In the genomic region with DNA sequence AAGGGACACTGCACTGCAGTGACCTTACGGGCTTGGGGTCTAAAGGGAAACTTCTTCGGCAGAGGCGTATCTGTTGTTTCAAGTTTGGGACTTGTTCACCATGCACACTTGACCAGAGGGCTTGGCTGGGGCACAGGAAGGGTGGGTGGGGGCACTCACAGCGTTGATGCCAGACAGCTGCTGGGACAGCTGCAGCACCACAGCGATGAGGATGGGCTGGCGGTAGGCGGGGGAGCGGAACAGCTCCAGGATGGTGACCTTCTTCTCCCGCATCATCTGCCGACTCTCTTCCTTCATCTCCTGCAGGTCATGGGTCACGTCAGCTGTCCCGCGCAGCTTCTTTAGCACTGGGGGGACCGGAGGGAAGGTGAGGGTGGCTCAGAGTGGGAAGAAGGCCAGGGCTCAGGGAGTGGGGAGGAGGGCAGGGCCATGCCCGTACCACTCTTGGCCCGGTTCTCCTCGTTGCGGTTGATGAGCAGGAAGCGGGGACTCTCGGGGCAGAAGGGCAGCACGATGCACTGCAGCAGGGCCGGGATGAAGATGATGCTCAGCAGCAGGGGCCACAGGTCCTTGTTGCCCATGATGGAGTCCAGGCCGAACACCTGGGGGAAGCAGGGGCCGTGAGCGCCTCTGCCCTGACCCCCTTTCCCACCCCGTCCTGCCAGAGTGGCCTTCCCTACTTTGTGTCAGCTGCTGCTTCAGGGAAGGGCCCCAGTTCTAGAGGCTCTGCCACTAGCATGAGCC, we compare ENCODE assay signal across 16 cellular contexts. TPM values are rescaled to one million over a fixed set of nuclear protein-coding genes. Genes with fewer than 3 reads are reported as not detected.
DNase-seq lines count a peak whose midpoint lies in the region; ATAC-seq, FAIRE-seq and TF ChIP-seq lines count a peak whose summit lies in the region.
"Had no signal": no experiment of that assay in that cellular context is flagged by ENCODE, and none has a peak within 500 bp of the region (broad histone marks: within the 10 kb centered on the region; RNA-seq: fewer than 3 reads in every experiment).

No MANE protein-coding gene starts in this region.

- H4K8ac ChIP-seq in H1 (ENCODE audit: extremely low read depth, insufficient read depth, low read length) = peak overlapping the region; percentile 39

- H2BK120ac ChIP-seq in H1 (replicated peaks; ENCODE audit: low read depth, low read length) = no peak overlapping the region

- H4K91ac ChIP-seq in H1 (replicated peaks; ENCODE audit: insufficient read length, low read length) = no peak overlapping the region

- H3K14ac ChIP-seq in H1 (ENCODE audit: insufficient read length) = no peak overlapping the region

- no peak overlapping the region for H2BK20ac ChIP-seq in H1 (ENCODE audit: low read length)

- TF ChIP-seq EP300 in H1 (IDR thresholded peaks at IDR 0.05; ENCODE audit: borderline replicate concordance in 1 of 2, low read depth in 2 of 2, low read length in 2 of 2) = no peak

- H2BK15ac ChIP-seq in H1 (ENCODE audit: low read length) = no peak overlapping the region

- H3K9ac ChIP-seq in H1 (replicated peaks in 1 of 4; ENCODE audit: extremely low read depth in 1 of 4, low read depth in 3 of 4, low read length in 3 of 4) = no peak overlapping the region

- no peak overlapping the region for H3K27ac ChIP-seq in Peyer's patch
- H3K27ac ChIP-seq in H1 (ENCODE audit: low read depth, low read length) = no peak overlapping the region
- H3K27ac ChIP-seq: hepatocyte, pancreas, uterus had no signal

- DNase-seq in activated CD8-positive, alpha-beta memory T cell treated with anti-CD3 and anti-CD28 coated beads, Interleukin-2, amount 10 ng/mL, durations not matched to agents 7 days and 5 days = no peak
- DNase-seq in activated CD8-positive, alpha-beta memory T cell treated with anti-CD3 and anti-CD28 coated beads, Interleukin-2, amount 50 U/mL, for 4 hours = no peak
- peak in 2 of 3 donors; percentile 42 to 46 for DNase-seq in Peyer's patch
- DNase-seq in H1 (ENCODE audit: low read depth in 1 of 2, low spot score in 2 of 2) = no peak
- no peak for DNase-seq in osteocyte (ENCODE audit: extremely low spot score, unreplicated experiment)
- no peak for DNase-seq in A172 (ENCODE audit: low spot score)
- no peak for DNase-seq in MV-4-11 (lab: John Stamatoyannopoulos, UW)
- DNase-seq in omental fat pad (ENCODE audit: low spot score) = no peak
- DNase-seq: DMS 273 treated with DMSO at 0.1 percent for 48 hours, erythroblast, NCI-H1417, NCI-H510A treated with DMSO at 0.1 percent for 48 hours, pancreas, uterus had no signal

- H2AK5ac ChIP-seq in H1 (ENCODE audit: low read depth, low read length) = no peak overlapping the region

- H4K20me1 ChIP-seq in H1 (replicated peaks in 1 of 2; ENCODE audit: control insufficient read depth in 1 of 2, insufficient read depth in 2 of 2, low read length in 2 of 2) = peaks cover 22 to 44% of the 10 kb centered on the region in 2 experiments

- 93% methylated on average over 26 of the region's 26 CpGs; no CpG with 5 or more reads in 1 of the 2 experiments for WGBS in H1 (ENCODE audit: extremely low coverage in 1 of 2, insufficient coverage in 1 of 2, insufficient read length in 1 of 2, insufficient replicate concordance in 2 of 2, low coverage in 1 of 2, low lambda C conversion rate in 2 of 2, missing lambda C conversion rate in 1 of 2), 2 experiments

- peaks cover 84% of the 10 kb centered on the region for H3K4me1 Mint-ChIP-seq in activated CD8-positive, alpha-beta memory T cell treated with anti-CD3 and anti-CD28 coated beads, Interleukin-2, amount 10 ng/mL, durations not matched to agents 7 days and 5 days
- H3K4me1 Mint-ChIP-seq in osteocyte (ENCODE audit: unreplicated experiment) = peaks cover 56% of the 10 kb centered on the region

- FAIRE-seq in H1 (lab: Jason Lieb, UNC) = no peak
- FAIRE-seq: pancreas had no signal

- no peak for TF ChIP-seq RAD21 in H1 (IDR thresholded peaks at IDR 0.05 in 1 of 2, conservative IDR thresholded peaks at IDR 0.05 in 1 of 2; ENCODE audit: low read depth in 2 of 2, low read length in 2 of 2)

- H3K4me1 ChIP-seq in Peyer's patch = peaks cover 0 to 31% (median 28%) of the 10 kb centered on the region in 4 donors
- peaks cover 4 to 20% (median 13%) of the 10 kb centered on the region in 4 experiments for H3K4me1 ChIP-seq in H1 (replicated peaks in 1 of 4; ENCODE audit: control insufficient read depth in 3 of 4, insufficient read depth in 4 of 4, low read length in 3 of 4)
- H3K4me1 ChIP-seq: pancreas, uterus had no signal

- H3K4me3 ChIP-seq in Peyer's patch = no peak overlapping the region
- H3K4me3 ChIP-seq in H1 (ENCODE audit: extremely low read depth in 1 of 4, insufficient read depth in 2 of 4, low read depth in 3 of 4, low read length in 4 of 4) = no peak overlapping the region
- H3K4me3 ChIP-seq: hepatocyte, pancreas, uterus had no signal

- no peak overlapping the region for H3K4ac ChIP-seq in H1 (replicated peaks; ENCODE audit: insufficient read length, low read depth, low read length)

- H2BK5ac ChIP-seq in H1 (ENCODE audit: low read depth, low read length) = no peak overlapping the region; the same call in 1 of the 2 replicates

- no peak overlapping the region for H2BK12ac ChIP-seq in H1 (ENCODE audit: low read depth, low read length)

- H3K9me3 Mint-ChIP-seq in activated CD8-positive, alpha-beta memory T cell treated with anti-CD3 and anti-CD28 coated beads, Interleukin-2, amount 10 ng/mL, durations not matched to agents 7 days and 5 days (ENCODE audit: low read depth) = no peaks in the 10 kb centered on the region
- H3K9me3 Mint-ChIP-seq in osteocyte (ENCODE audit: unreplicated experiment) = no peaks in the 10 kb centered on the region

- no peak overlapping the region for H3K56ac ChIP-seq in H1 (replicated peaks; ENCODE audit: insufficient read length, low read depth, low read length)

- no peaks in the 10 kb centered on the region for H3K27me3 ChIP-seq in Peyer's patch
- no peaks in the 10 kb centered on the region for H3K27me3 ChIP-seq in H1 (replicated peaks in 1 of 4; ENCODE audit: control insufficient read depth in 3 of 4, extremely low read depth in 1 of 4, insufficient read depth in 3 of 4, low read length in 3 of 4)
- H3K27me3 ChIP-seq: hepatocyte, pancreas, uterus had no signal

- H3K23me2 ChIP-seq in H1 (ENCODE audit: low read depth, low read length) = peaks cover 4% of the 10 kb centered on the region; the same call in 1 of the 2 replicates

- no peak overlapping the region for H4K5ac ChIP-seq in H1 (ENCODE audit: insufficient read length, low read depth, low read length)

- H3K27ac Mint-ChIP-seq in activated CD8-positive, alpha-beta memory T cell treated with anti-CD3 and anti-CD28 coated beads, Interleukin-2, amount 10 ng/mL, durations not matched to agents 7 days and 5 days = peak overlapping the region; percentile 96
- H3K27ac Mint-ChIP-seq in osteocyte (ENCODE audit: unreplicated experiment) = peak overlapping the region; percentile 31

- H3K18ac ChIP-seq in H1 (ENCODE audit: extremely low read depth, low read length) = no peak overlapping the region

- TF ChIP-seq POLR2A in Peyer's patch (IDR thresholded peaks at IDR 0.05) = no peak
- no peak for TF ChIP-seq POLR2A in H1 (IDR thresholded peaks at IDR 0.05; ENCODE audit: control extremely low read depth in 1 of 2, low read depth in 2 of 2, low read length in 2 of 2)

- no peak overlapping the region for H3K4me2 ChIP-seq in H1 (ENCODE audit: insufficient read depth in 1 of 2, low read depth in 2 of 2, low read length in 2 of 2)
- H3K4me2 ChIP-seq: hepatocyte had no signal

- peaks cover 13% of the 10 kb centered on the region for H3K79me1 ChIP-seq in H1 (ENCODE audit: low read depth, low read length)

- POLR2A ChIA-PET in H1 (lab: Charles Lee; ENCODE audit: partially characterized antibody) = interaction anchor here (1.0 to 1.2 kb wide), 2 partner anchors 9 to 49 kb away, joined by 3 read pairs; no protein-coding TSS in a partner anchor

- no peaks in the 10 kb centered on the region for H3K27me3 Mint-ChIP-seq in activated CD8-positive, alpha-beta memory T cell treated with anti-CD3 and anti-CD28 coated beads, Interleukin-2, amount 10 ng/mL, durations not matched to agents 7 days and 5 days
- no peaks in the 10 kb centered on the region for H3K27me3 Mint-ChIP-seq in osteocyte (ENCODE audit: unreplicated experiment)

- H3K36me3 ChIP-seq in Peyer's patch = peaks cover 0 to 38% (median 0%) of the 10 kb centered on the region in 3 donors
- peaks cover 54 to 74% (median 63%) of the 10 kb centered on the region in 4 experiments for H3K36me3 ChIP-seq in H1 (ENCODE audit: control insufficient read depth in 2 of 4, insufficient read depth in 4 of 4, low read length in 3 of 4)
- H3K36me3 ChIP-seq: uterus had no signal

- peak overlapping the region; percentile 34 for H3K4me3 Mint-ChIP-seq in activated CD8-positive, alpha-beta memory T cell treated with anti-CD3 and anti-CD28 coated beads, Interleukin-2, amount 10 ng/mL, durations not matched to agents 7 days and 5 days
- no peak overlapping the region for H3K4me3 Mint-ChIP-seq in osteocyte (ENCODE audit: unreplicated experiment)

- H3K79me2 ChIP-seq in H1 (ENCODE audit: control insufficient read depth in 1 of 2, insufficient read depth in 2 of 2, low read length in 2 of 2) = peaks cover 0 to 33% of the 10 kb centered on the region in 2 experiments; a peak in 2 of 4 replicates

- H3K36me3 Mint-ChIP-seq in activated CD8-positive, alpha-beta memory T cell treated with anti-CD3 and anti-CD28 coated beads, Interleukin-2, amount 10 ng/mL, durations not matched to agents 7 days and 5 days = peaks cover 72% of the 10 kb centered on the region
- H3K36me3 Mint-ChIP-seq in osteocyte (ENCODE audit: unreplicated experiment) = peaks cover 57% of the 10 kb centered on the region

- ATAC-seq in activated CD8-positive, alpha-beta memory T cell treated with anti-CD3 and anti-CD28 coated beads, Interleukin-2, amount 10 ng/mL, durations not matched to agents 7 days and 5 days = no peak
- no peak for ATAC-seq in omental fat pad (ENCODE audit: low FRiP score)
- ATAC-seq: left lobe of liver, pancreas had no signal

- H3K9me3 ChIP-seq in Peyer's patch (no peaks in the 10 kb centered on the region), H1 (ENCODE audit: insufficient read depth in 2 of 2, low read depth in 1 of 2, low read length in 1 of 2) (no peaks in the 10 kb centered on the region)
- H3K9me3 ChIP-seq: pancreas, uterus had no signal

- CTCF ChIA-PET in activated CD8-positive, alpha-beta memory T cell treated with anti-CD3 and anti-CD28 coated beads, Interleukin-2, amount 10 ng/mL, durations not matched to agents 7 days and 5 days (lab: Charles Lee) = no interaction called here
- CTCF ChIA-PET in H1 (lab: Charles Lee; ENCODE audit: partially characterized antibody) = interaction anchor here (9.3 kb wide), 1 partner anchor 141 kb away, joined by 136 read pairs; no protein-coding TSS in a partner anchor

- no peak for TF ChIP-seq CTCF in Peyer's patch (IDR thresholded peaks at IDR 0.05)
- TF ChIP-seq CTCF in H1 (IDR thresholded peaks at IDR 0.05; ENCODE audit: control extremely low read depth in 1 of 3, insufficient read depth in 1 of 3, low read depth in 1 of 3, low read length in 3 of 3) = no peak
- no peak for TF ChIP-seq CTCF in osteocyte (IDR thresholded peaks at IDR 0.05)
- TF ChIP-seq CTCF in omental fat pad (IDR thresholded peaks at IDR 0.05) = no peak

- H3K23ac ChIP-seq in H1 (ENCODE audit: insufficient read length) = no peak overlapping the region

- no peak overlapping the region for H2AFZ ChIP-seq in H1 (ENCODE audit: low read length)
- H2AFZ ChIP-seq: hepatocyte had no signal

RNA-seq across cellular contexts. Expression of a gene that starts 29.1 kb away (rescaled TPM):
- 100 to 1,000 TPM; 113 to 140 TPM for total RNA-seq in activated CD8-positive, alpha-beta memory T cell treated with anti-CD3 and anti-CD28 coated beads, Interleukin-2, amount 10 ng/mL, durations not matched to agents 7 days and 5 days
- 10 to 100 TPM; 15.7 to 35.7 (median 32.3) TPM for total RNA-seq in Peyer's patch
- 230 and 239 TPM in 2 replicates for total RNA-seq in H1 (2021; fragmentation: NEBNext Ultra II Directional; extraction: Animal tissue kit (Norgen Biotek cat#: 25700))
- 308 and 434 TPM in 2 replicates for polyA plus RNA-seq in H1 (2011; rRNA removed)
- 236 TPM for polyA plus RNA-seq in H1 (2011; cell fraction: cytosol; rRNA removed)
- 357 TPM for polyA plus RNA-seq in H1 (2011; cell fraction: nucleus; rRNA removed)
- 162 to 242 TPM (median 209 TPM) in 4 replicates for polyA plus RNA-seq in H1 (2012, experiment 1 of 2)
- 247 TPM for polyA plus RNA-seq in H1 (2012, experiment 2 of 2)
- polyA plus RNA-seq in H1 (2013, experiment 1 of 2) = 529 TPM
- polyA plus RNA-seq in H1 (2013, experiment 2 of 2) = 510 TPM
- polyA minus RNA-seq in H1 (2011; rRNA and poly(A)+ RNA removed) = 208 and 234 TPM in 2 replicates
- polyA minus RNA-seq in H1 (2011; cell fraction: cytosol; rRNA and poly(A)+ RNA removed) = 142 TPM
- 197 TPM for polyA minus RNA-seq in H1 (2011; cell fraction: nucleus; rRNA and poly(A)+ RNA removed)
- total RNA-seq in osteocyte = 200 and 236 TPM in 2 replicates
- 164 and 282 TPM in 2 replicates for total RNA-seq in A172 (2014; rRNA removed; shearing (Covaris generic))
- 10 to 100 TPM; 13.4 to 71.5 (median 48.0) TPM for total RNA-seq in omental fat pad

Comparison
In these comparisons a context has a peak if more than half of its experiments do, and no peak if none do; other contexts are left out.
1. DNase-seq: peak in Peyer's patch (2 of 3); none in activated CD8-positive, alpha-beta memory T cell treated with anti-CD3 and anti-CD28 coated beads, Interleukin-2, amount 10 ng/mL, durations not matched to agents 7 days and 5 days (single experiment), activated CD8-positive, alpha-beta memory T cell treated with anti-CD3 and anti-CD28 coated beads, Interleukin-2, amount 50 U/mL, for 4 hours (single experiment), H1 (0 of 2), osteocyte (single experiment), A172 (single experiment), MV-4-11 (single experiment) and omental fat pad (single experiment).